25 cellular contexts compared by ENCODE assay signal in the genomic region with DNA sequence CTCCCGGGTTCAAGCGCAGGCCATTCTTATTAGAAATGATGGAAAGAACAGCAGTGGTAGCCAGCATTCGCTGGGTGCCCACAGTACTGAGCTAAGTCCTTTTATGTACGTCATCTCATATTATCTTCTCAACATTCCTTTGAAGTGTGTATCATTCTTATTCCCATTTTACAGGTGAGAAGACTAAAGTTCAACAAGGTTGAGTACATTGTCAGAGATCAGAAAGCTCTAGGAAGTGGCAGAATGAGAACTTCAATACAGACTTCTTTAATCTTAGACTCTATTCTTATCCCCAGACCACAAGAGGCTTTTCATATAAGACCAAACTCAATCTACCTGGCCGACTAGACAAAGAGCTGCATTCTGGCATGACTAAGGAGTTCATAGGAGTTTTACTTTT.
"Had no signal": no experiment of that assay in that cellular context is flagged by ENCODE, and none has a peak within 500 bp of the region (broad histone marks: within the 10 kb centered on the region; RNA-seq: fewer than 3 reads in every experiment).

No MANE protein-coding gene starts in this region.

- H3K27ac ChIP-seq: coronary artery, dorsolateral prefrontal cortex, epithelial cell of prostate, esophagus squamous epithelium, gastrocnemius medialis, left lung, lower lobe of right lung had no signal

- H3K4me1 Mint-ChIP-seq: naive B cell had no signal

- H3K4me3 ChIP-seq: coronary artery, dorsolateral prefrontal cortex, esophagus squamous epithelium, gastrocnemius medialis, heart right ventricle, left lung, lower lobe of right lung, mucosa of descending colon had no signal

- H3K4me1 ChIP-seq: gastrocnemius medialis, left lung had no signal

- H3K9me3 Mint-ChIP-seq: mesothelial cell of epicardium, naive B cell had no signal

- ATAC-seq: esophagus mucosa, gastrocnemius medialis, left cardiac atrium, left lung, left ventricle myocardium superior, lower lobe of right lung, mucosa of descending colon had no signal

- FAIRE-seq: colon, islet of Langerhans, keratinocyte had no signal

- H3K27ac Mint-ChIP-seq: mesothelial cell of epicardium had no signal

- H3K36me3 ChIP-seq: gastrocnemius medialis, left lung, lower lobe of right lung had no signal

- H3K4me3 Mint-ChIP-seq: mesothelial cell of epicardium, naive B cell had no signal

- H3K9me3 ChIP-seq: esophagus squamous epithelium, gastrocnemius medialis, heart right ventricle, left lung, lower lobe of right lung, mucosa of descending colon had no signal

- H3K27me3 ChIP-seq: dorsolateral prefrontal cortex, esophagus squamous epithelium, gastrocnemius medialis, heart right ventricle, left lung had no signal

- H3K36me3 Mint-ChIP-seq: mesothelial cell of epicardium, naive B cell had no signal

- DNase-seq: dorsolateral prefrontal cortex; effector CD4-positive, alpha-beta T cell; effector memory CD4-positive, alpha-beta T cell; erythroblast; esophagus squamous epithelium; foreskin fibroblast; foreskin melanocyte; gastrocnemius medialis; glutamatergic neuron; heart right ventricle; hippocampal formation; left cardiac atrium; left lung; left ventricle myocardium superior; lower lobe of right lung; mesenchymal stem cell; mucosa of descending colon; naive B cell had no signal
